In the genomic region with DNA sequence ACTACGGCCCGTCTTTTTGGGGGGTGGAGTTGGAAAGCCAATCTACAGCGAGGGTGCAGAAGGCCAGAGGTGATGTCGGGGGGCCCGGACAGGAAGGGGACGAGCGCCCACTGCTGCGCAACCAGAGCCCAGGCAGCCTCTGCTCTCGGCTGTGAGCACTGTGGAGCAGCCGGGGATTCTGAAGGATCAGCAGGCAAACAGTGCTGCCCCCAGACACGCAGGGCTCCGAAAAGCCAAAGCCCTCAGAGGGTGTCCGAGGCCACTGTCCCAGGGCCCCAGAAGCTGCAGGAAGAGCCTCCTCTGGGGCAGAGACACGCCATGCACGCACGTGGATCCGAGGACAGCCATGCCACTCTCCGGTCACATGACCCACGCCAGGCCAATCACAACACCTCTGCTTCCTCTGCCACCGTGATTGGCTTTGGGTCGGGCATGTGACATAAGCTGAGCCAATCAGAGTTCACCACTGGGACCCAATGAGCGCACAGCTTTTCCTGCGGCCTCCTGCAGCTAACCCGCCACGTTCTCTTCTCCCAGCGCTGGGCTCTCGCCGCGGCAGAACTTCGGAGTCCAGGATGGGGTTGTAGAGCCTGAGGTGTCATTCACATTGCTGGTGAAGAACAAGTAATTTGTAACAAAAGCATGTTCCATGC, we compare ENCODE assay signal across 8 cellular contexts. TPM values are rescaled to one million over a fixed set of nuclear protein-coding genes. Genes with fewer than 3 reads are reported as not detected.
DNase-seq lines count a peak whose midpoint lies in the region; ATAC-seq and TF ChIP-seq lines count a peak whose summit lies in the region.

No MANE protein-coding gene starts in this region.

- H3K27ac ChIP-seq in DND-41 (ENCODE audit: low read length), result no peak overlapping the region

- H2AFZ ChIP-seq in DND-41 (ENCODE audit: low read depth, low read length), result no peak overlapping the region

- no peak overlapping the region for H3K9ac ChIP-seq in DND-41 (ENCODE audit: low read depth, low read length)

- peak; percentile 54; the same call in 2 of the 3 replicates for ATAC-seq in DND-41 (ENCODE audit: insufficient read depth, low read depth)
- ATAC-seq in HG03135 (IDR thresholded peaks at IDR 0.05; ENCODE audit: unreplicated experiment), result no peak
- ATAC-seq in GM19351 (IDR thresholded peaks at IDR 0.05; ENCODE audit: unreplicated experiment), result no peak

- H3K79me2 ChIP-seq in DND-41 (ENCODE audit: insufficient read depth, low read length), result no peaks in the 10 kb centered on the region

- H4K20me1 ChIP-seq in DND-41 (ENCODE audit: insufficient read depth, low read length), result no peaks in the 10 kb centered on the region

- no peak overlapping the region for H3K4me2 ChIP-seq in DND-41 (ENCODE audit: insufficient read depth, low read length)

- H3K9me3 ChIP-seq in DND-41 (ENCODE audit: insufficient read depth, low read length, severe bottlenecking), result no peaks in the 10 kb centered on the region

- TF ChIP-seq POLR2A in NB4 (IDR thresholded peaks at IDR 0.05; ENCODE audit: extremely low read depth, insufficient read length), result no peak

- no peaks in the 10 kb centered on the region for H3K27me3 ChIP-seq in DND-41 (ENCODE audit: insufficient read depth, low read length, poor library complexity)

- DNase-seq in DND-41 (peak; percentile 47), NB4 (ENCODE audit: low read depth) (peak; percentile 66), cerebellum (ENCODE audit: low spot score) (peak; percentile 91), midbrain (lab: John Stamatoyannopoulos, UW) (peak; percentile 58), NCI-H146 (lab: John Stamatoyannopoulos, UW) (no peak), cortex of kidney (lab: John Stamatoyannopoulos, UW) (no peak)

- H3K36me3 ChIP-seq in DND-41 (ENCODE audit: insufficient read depth, low read length), result no peaks in the 10 kb centered on the region

- H3K4me1 ChIP-seq in DND-41 (ENCODE audit: insufficient read depth, low read length), result no peaks in the 10 kb centered on the region

- H3K4me3 ChIP-seq in DND-41 (ENCODE audit: low read depth in 1 of 2, low read length in 2 of 2) (no peak overlapping the region), NB4 (ENCODE audit: low read depth, low read length) (no peak overlapping the region)

- no peak for TF ChIP-seq CTCF in DND-41 (IDR thresholded peaks at IDR 0.05; ENCODE audit: borderline replicate concordance, extremely low read depth, low read length, poor library complexity, severe bottlenecking)
- no peak for TF ChIP-seq CTCF in NB4 (IDR thresholded peaks at IDR 0.05; ENCODE audit: low read depth, low read length)

RNA-seq across cellular contexts. Expression of gene ACTG1, which starts 40.7 kb away (rescaled TPM):
- total RNA-seq in cerebellum, result 4,386 TPM

RNA-seq across cellular contexts. Expression of gene FSCN2, which starts 56.2 kb away (rescaled TPM):
- 4.0 TPM for total RNA-seq in cerebellum

Comparison
In these comparisons a context has a peak if more than half of its experiments do, and no peak if none do; other contexts are left out.
1. DNase-seq: peak in DND-41 (single experiment), NB4 (single experiment), cerebellum (single experiment) and midbrain (single experiment); none in NCI-H146 (single experiment) and cortex of kidney (single experiment).